8 cellular contexts compared by ENCODE assay signal in the genomic region with DNA sequence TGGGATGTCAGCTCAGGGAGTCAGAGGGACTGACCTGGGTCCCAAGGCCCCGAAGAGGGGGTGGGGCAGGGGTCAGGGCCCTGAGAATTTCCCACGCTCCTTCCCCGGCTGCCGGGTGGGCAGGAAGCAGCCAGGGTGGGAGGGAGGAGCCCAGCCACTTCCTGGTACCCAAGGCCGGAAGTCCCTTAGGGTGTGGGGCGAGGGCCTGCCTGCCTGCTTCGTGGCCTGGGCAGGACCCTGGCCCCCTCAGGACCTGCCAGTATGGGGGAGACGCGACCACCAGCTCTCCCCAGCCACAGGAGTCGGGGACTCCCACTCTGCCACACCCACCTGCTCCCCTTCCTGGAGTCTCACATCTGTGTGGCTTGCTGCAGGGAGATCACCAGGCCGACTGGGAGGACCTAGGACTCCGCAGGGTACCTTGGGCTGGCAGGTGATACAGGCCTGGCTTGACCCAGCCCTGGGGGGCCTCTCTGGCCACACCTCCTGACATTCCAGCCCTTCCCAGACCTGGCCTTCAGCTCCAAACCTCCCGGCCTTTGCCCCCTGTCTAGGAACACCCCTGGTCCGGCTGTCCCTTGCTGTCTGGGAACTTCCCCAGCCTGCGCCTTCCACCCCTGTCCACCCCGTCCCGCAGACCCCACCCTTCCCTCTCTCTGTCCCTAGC. TPM values are rescaled to one million over a fixed set of nuclear protein-coding genes. Genes with fewer than 3 reads are reported as not detected.
DNase-seq lines count a peak whose midpoint lies in the region; ATAC-seq, FAIRE-seq and TF ChIP-seq lines count a peak whose summit lies in the region.

No MANE protein-coding gene starts in this region.

- H3K27ac ChIP-seq in RWPE2 (ENCODE audit: poor library complexity, severe bottlenecking): peak overlapping the region; percentile 97
- H3K27ac ChIP-seq in hepatocyte: peak overlapping the region; percentile 98
- peak overlapping the region; percentile 97 to 99 for H3K27ac ChIP-seq in small intestine (ENCODE audit: low read depth in 1 of 2, low read length in 1 of 2)

- H3K4me3 ChIP-seq in GM08714 (ENCODE audit: low read length) (peak overlapping the region; percentile 59; the same call in 1 of the 2 replicates), RWPE2 (ENCODE audit: severe bottlenecking) (no peak overlapping the region), hepatocyte (no peak overlapping the region), small intestine (ENCODE audit: low read depth in 1 of 2, low read length in 2 of 2) (peak overlapping the region in 1 of 2 donors; percentile 22)

- DNase-seq in RWPE2 (ENCODE audit: low spot score) (no peak), hepatocyte (ENCODE audit: low spot score) (peak; percentile 87), small intestine (peak; percentile 88), amniotic stem cell (lab: John Stamatoyannopoulos, UW) (no peak)
- peak; percentile 80 for DNase-seq in activated naive CD8-positive, alpha-beta T cell treated with anti-CD3 and anti-CD28 coated beads, Interleukin-2, amount 50 U/mL, for 24 hours

- H3K27me3 ChIP-seq in RWPE2 (ENCODE audit: insufficient read depth, poor library complexity, severe bottlenecking) (no peaks in the 10 kb centered on the region), hepatocyte (no peaks in the 10 kb centered on the region), small intestine (ENCODE audit: control insufficient read depth in 2 of 2, insufficient read depth in 2 of 2, low read length in 2 of 2) (no peaks in the 10 kb centered on the region)

- H3K27ac Mint-ChIP-seq in activated naive CD8-positive, alpha-beta T cell treated with anti-CD3 and anti-CD28 coated beads, Interleukin-2, amount 50 U/mL, for 24 hours: peak overlapping the region; percentile 96

- H2AFZ ChIP-seq in hepatocyte: no peak overlapping the region

- H3K36me3 Mint-ChIP-seq in activated naive CD8-positive, alpha-beta T cell treated with anti-CD3 and anti-CD28 coated beads, Interleukin-2, amount 50 U/mL, for 24 hours (ENCODE audit: low read depth): peaks cover 16% of the 10 kb centered on the region

- H3K79me2 ChIP-seq in hepatocyte: peaks cover 44% of the 10 kb centered on the region

- H3K9me3 ChIP-seq in RWPE2 (ENCODE audit: severe bottlenecking) (no peaks in the 10 kb centered on the region), hepatocyte (ENCODE audit: low read depth) (no peaks in the 10 kb centered on the region), small intestine (ENCODE audit: control insufficient read depth, low read depth) (no peaks in the 10 kb centered on the region)

- H4K20me1 ChIP-seq in hepatocyte (ENCODE audit: insufficient read depth, poor library complexity, severe bottlenecking): peaks cover 21% of the 10 kb centered on the region

- peak overlapping the region; percentile 86 for H3K4me2 ChIP-seq in hepatocyte

- no peaks in the 10 kb centered on the region for H3K9me3 Mint-ChIP-seq in activated naive CD8-positive, alpha-beta T cell treated with anti-CD3 and anti-CD28 coated beads, Interleukin-2, amount 50 U/mL, for 24 hours

- ATAC-seq in HG02840 (IDR thresholded peaks at IDR 0.05; ENCODE audit: low FRiP score, unreplicated experiment): peak; percentile 27
- peak; percentile 37 for ATAC-seq in RWPE2 (ENCODE audit: low read depth)
- ATAC-seq in activated naive CD8-positive, alpha-beta T cell treated with anti-CD3 and anti-CD28 coated beads, Interleukin-2, amount 50 U/mL, for 24 hours: peak; percentile 34
- ATAC-seq in GM21528 (IDR thresholded peaks at IDR 0.05; ENCODE audit: low FRiP score, unreplicated experiment): no peak

- H3K36me3 ChIP-seq in RWPE2 (ENCODE audit: low read depth): peaks cover 40% of the 10 kb centered on the region
- H3K36me3 ChIP-seq in hepatocyte (replicated peaks; ENCODE audit: insufficient read depth, low read depth): no peaks in the 10 kb centered on the region
- H3K36me3 ChIP-seq in small intestine (ENCODE audit: control insufficient read depth in 2 of 2, insufficient read depth in 2 of 2, low read length in 2 of 2): peaks cover 24 to 33% of the 10 kb centered on the region in 2 donors

- H3K4me1 ChIP-seq in RWPE2 (ENCODE audit: insufficient read depth, poor library complexity, severe bottlenecking) (peaks cover 34% of the 10 kb centered on the region), hepatocyte (ENCODE audit: insufficient read depth) (peaks cover 71% of the 10 kb centered on the region), small intestine (ENCODE audit: control insufficient read depth in 2 of 2, insufficient read depth in 1 of 2, low read depth in 1 of 2, low read length in 1 of 2) (peaks cover 8 to 17% of the 10 kb centered on the region in 2 donors)

- peaks cover 58% of the 10 kb centered on the region for H3K4me1 Mint-ChIP-seq in activated naive CD8-positive, alpha-beta T cell treated with anti-CD3 and anti-CD28 coated beads, Interleukin-2, amount 50 U/mL, for 24 hours

- 16% methylated on average over 14 of the region's 17 CpGs for WGBS in hepatocyte (ENCODE audit: low lambda C conversion rate, missing lambda C conversion rate)
- 1 to 9% (median 8%) methylated on average over 14 to 17 of the region's 17 CpGs for WGBS in small intestine, 3 donors

- H3K4me3 Mint-ChIP-seq in activated naive CD8-positive, alpha-beta T cell treated with anti-CD3 and anti-CD28 coated beads, Interleukin-2, amount 50 U/mL, for 24 hours: peak overlapping the region; percentile 97

- no peaks in the 10 kb centered on the region for H3K9me2 ChIP-seq in hepatocyte (replicated peaks; ENCODE audit: insufficient read depth)

- no peak for FAIRE-seq in small intestine (lab: Jason Lieb, UNC)

- TF ChIP-seq CTCF in RWPE2 (IDR thresholded peaks at IDR 0.05; ENCODE audit: poor library complexity, severe bottlenecking): no peak
- TF ChIP-seq CTCF in hepatocyte (IDR thresholded peaks at IDR 0.05; ENCODE audit: poor library complexity): no peak

- no peaks in the 10 kb centered on the region for H3K27me3 Mint-ChIP-seq in activated naive CD8-positive, alpha-beta T cell treated with anti-CD3 and anti-CD28 coated beads, Interleukin-2, amount 50 U/mL, for 24 hours

RNA-seq across cellular contexts. Expression of a gene that starts 9.8 kb away (rescaled TPM):
- total RNA-seq in hepatocyte: 212 and 361 TPM in 2 replicates
- polyA plus RNA-seq in hepatocyte (202 and 261 TPM in 2 replicates), small intestine (100 to 1,000 TPM; 250 to 377 (median 368) TPM)

RNA-seq across cellular contexts. Expression of a gene that starts 11.0 kb away (rescaled TPM):
- 28.7 and 30.1 TPM in 2 replicates for total RNA-seq in hepatocyte
- polyA plus RNA-seq in hepatocyte (94.6 and 98.4 TPM in 2 replicates), small intestine (10 to 100 TPM; 28.1 to 35.4 (median 30.6) TPM)

RNA-seq across cellular contexts. Expression of a gene that starts 16.0 kb away (rescaled TPM):
- 25.5 TPM in 2 replicates for total RNA-seq in hepatocyte
- polyA plus RNA-seq in hepatocyte: 79.9 and 89.5 TPM in 2 replicates
- 100 to 1,000 TPM in 1 of 3 donors, 10 to 100 TPM in 2; 80.6 to 118 (median 84.1) TPM for polyA plus RNA-seq in small intestine

RNA-seq across cellular contexts. Expression of a gene that starts 17.8 kb away (rescaled TPM):
- total RNA-seq in hepatocyte: 54.0 and 64.1 TPM in 2 replicates
- 291 and 297 TPM in 2 replicates for polyA plus RNA-seq in hepatocyte
- polyA plus RNA-seq in small intestine: 100 to 1,000 TPM; 310 to 823 (median 675) TPM

RNA-seq across cellular contexts. Expression of a gene that starts 21.5 kb away (rescaled TPM):
- total RNA-seq in hepatocyte: 1.1 and 4.2 TPM in 2 replicates
- polyA plus RNA-seq in hepatocyte (7.1 and 10.7 TPM in 2 replicates), small intestine (under 1 TPM in 1 of 3 donors, not detected in 2; 0.30 TPM)

Comparison
In these comparisons a context has a peak if more than half of its experiments do, and no peak if none do; other contexts are left out.
1. DNase-seq: peak in activated naive CD8-positive, alpha-beta T cell treated with anti-CD3 and anti-CD28 coated beads, Interleukin-2, amount 50 U/mL, for 24 hours (single experiment), hepatocyte (single experiment) and small intestine (single experiment); none in RWPE2 (single experiment) and amniotic stem cell (single experiment).
2. Peak in every context shown above with its lines, with median percentiles within 50 percentile points of each other: H3K27ac ChIP-seq.